ENCODE assay signal across 13 cellular contexts in the genomic region with DNA sequence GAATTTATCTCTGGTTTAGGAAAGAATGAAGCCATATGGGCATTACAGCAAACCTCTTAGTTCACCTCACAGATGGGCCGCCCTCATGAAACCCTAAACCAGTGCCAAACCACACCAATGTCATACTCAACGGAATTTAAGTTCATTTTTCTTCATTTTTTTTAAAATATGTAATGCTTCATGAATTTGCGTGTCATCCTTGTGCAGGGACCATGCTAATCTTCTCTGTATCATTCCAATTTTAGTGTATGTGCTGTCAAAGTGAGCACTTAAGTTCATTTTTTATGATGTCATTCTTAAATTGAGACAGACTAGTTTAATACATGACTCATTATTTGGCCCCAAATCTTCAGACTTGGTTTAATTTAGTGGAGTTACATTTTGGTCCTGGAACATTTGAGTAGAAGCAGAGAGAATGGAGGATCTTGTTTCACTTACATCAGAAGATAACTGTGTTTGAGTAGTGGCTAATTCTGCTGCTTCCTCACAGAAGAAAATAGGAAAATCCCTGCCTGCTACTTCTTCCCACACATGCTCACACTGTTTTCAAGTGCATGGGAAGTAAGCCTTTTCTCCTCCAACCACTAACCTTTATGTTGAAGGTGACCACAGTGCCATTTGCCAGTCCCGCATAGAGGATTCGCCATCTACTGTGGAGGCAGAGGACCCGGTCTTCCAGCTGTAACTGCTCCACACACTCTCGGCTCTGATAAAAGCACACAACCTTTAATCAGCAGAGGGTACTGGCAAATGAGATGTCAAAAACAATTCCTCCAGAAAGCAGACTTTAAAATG.
DNase-seq lines count a peak whose midpoint lies in the region; ATAC-seq and TF ChIP-seq lines count a peak whose summit lies in the region.
"Had no signal": no experiment of that assay in that cellular context is flagged by ENCODE, and none has a peak within 500 bp of the region (broad histone marks: within the 10 kb centered on the region; RNA-seq: fewer than 3 reads in every experiment).

No MANE protein-coding gene starts in this region.

- H3K9me3 ChIP-seq in gastrocnemius medialis = no peaks in the 10 kb centered on the region
- H3K9me3 ChIP-seq: adrenal gland had no signal

- no peak for TF ChIP-seq POLR2A in gastrocnemius medialis (IDR thresholded peaks at IDR 0.05)

- no peaks in the 10 kb centered on the region for H3K27me3 ChIP-seq in gastrocnemius medialis
- H3K27me3 ChIP-seq: adrenal gland, neural progenitor cell had no signal

- intact Hi-C loops in gastrocnemius medialis (cut with DNase I; ENCODE audit: low total_unique reads) = loop anchor here (2.0 kb wide), 1 partner anchor 19 kb away; no protein-coding TSS in a partner anchor

- DNase-seq in EL (peak; percentile 95), NCI-H2171 (lab: John Stamatoyannopoulos, UW) (peak; percentile 1), dedifferentiated amniotic fluid mesenchymal stem cell (ENCODE audit: extremely low spot score) (peak; percentile 95), gastrocnemius medialis (no peak), NCI-H2227 (lab: John Stamatoyannopoulos, UW; ENCODE audit: unreplicated experiment) (no peak), NCI-H2196 treated with DMSO at 0.1 percent for 48 hours (lab: John Stamatoyannopoulos, UW; ENCODE audit: unreplicated experiment) (no peak), activated gamma-delta T cell (lab: John Stamatoyannopoulos, UW) (no peak), D341Med (ENCODE audit: low spot score) (no peak)
- DNase-seq: activated CD4-positive, alpha-beta T cell treated with anti-CD3 and anti-CD28 coated beads, Interleukin-2, amount 10 ng/mL, durations not matched to agents 24 days and 14 days; adrenal gland; DMS53; NCI-H524 treated with DMSO at 0.1 percent for 48 hours had no signal

- peaks cover 3 to 76% of the 10 kb centered on the region in 2 donors for H3K36me3 ChIP-seq in gastrocnemius medialis

- H3K27ac ChIP-seq in gastrocnemius medialis = peak overlapping the region; percentile 80 to 92 (median 84)
- H3K27ac ChIP-seq: adrenal gland, neural progenitor cell had no signal

- in situ Hi-C loops in gastrocnemius medialis (cut with MboI; ENCODE audit: low sequenced_read_pairs in 4 of 4) = no loop called here

- TF ChIP-seq CTCF in gastrocnemius medialis (IDR thresholded peaks at IDR 0.05 in 4 of 5, conservative IDR thresholded peaks at IDR 0.05 in 1 of 5) = no peak

- H3K4me1 ChIP-seq in gastrocnemius medialis = peaks cover 36 to 46% of the 10 kb centered on the region in 2 donors
- H3K4me1 ChIP-seq: adrenal gland, neural progenitor cell had no signal

- peak overlapping the region in 1 of 4 donors; percentile 9 for H3K4me3 ChIP-seq in gastrocnemius medialis
- H3K4me3 ChIP-seq: adrenal gland, neural progenitor cell had no signal

- peak; percentile 90 to 96 for ATAC-seq in gastrocnemius medialis

Comparison
In these comparisons a context has a peak if more than half of its experiments do, and no peak if none do; other contexts are left out.
1. DNase-seq: peak in EL (single experiment), NCI-H2171 (single experiment) and dedifferentiated amniotic fluid mesenchymal stem cell (single experiment); none in gastrocnemius medialis (0 of 2), NCI-H2227 (single experiment), NCI-H2196 treated with DMSO at 0.1 percent for 48 hours (single experiment), activated gamma-delta T cell (single experiment) and D341Med (single experiment).